ENCODE assay signal across 24 cellular contexts in genomic region chr2:195779491-195779890, GRCh38.
DNase-seq lines count a peak whose midpoint lies in the region; ATAC-seq, FAIRE-seq and TF ChIP-seq lines count a peak whose summit lies in the region.
"Had no signal": no experiment of that assay in that cellular context is flagged by ENCODE, and none has a peak within 500 bp of the region (broad histone marks: within the 10 kb centered on the region; RNA-seq: fewer than 3 reads in every experiment).

No MANE protein-coding gene starts in this region.

- no peaks in the 10 kb centered on the region for H4K20me1 ChIP-seq in MM.1S (ENCODE audit: insufficient read depth, low read length)

- H3K27me3 ChIP-seq in bronchial epithelial cell (ENCODE audit: control insufficient read depth, insufficient read depth, low read length) = no peaks in the 10 kb centered on the region
- no peaks in the 10 kb centered on the region for H3K27me3 ChIP-seq in MM.1S (replicated peaks; ENCODE audit: insufficient read depth, low read length)
- H3K27me3 ChIP-seq: adrenal gland, right atrium auricular region had no signal

- H3K4me2 ChIP-seq in MM.1S (ENCODE audit: low read depth, low read length) = no peak overlapping the region

- H3K9me2 ChIP-seq in MM.1S (replicated peaks; ENCODE audit: insufficient read depth, low read length) = no peaks in the 10 kb centered on the region

- FAIRE-seq in bronchial epithelial cell (lab: Jason Lieb, UNC) = no peak
- FAIRE-seq: GM12891, H1 had no signal

- H3K27ac ChIP-seq in MM.1S (ENCODE audit: low read length) = no peak overlapping the region
- H3K27ac ChIP-seq: adrenal gland, epithelial cell of prostate, right atrium auricular region had no signal

- no peak overlapping the region for H3K4me3 ChIP-seq in bronchial epithelial cell (ENCODE audit: low read depth, low read length)
- no peak overlapping the region for H3K4me3 ChIP-seq in MM.1S (ENCODE audit: low read length)
- H3K4me3 ChIP-seq: adrenal gland, right atrium auricular region had no signal

- 0 out of 3 replicates have a peak, but pooled peaks have one; percentile 7 for TF ChIP-seq CTCF in GM12872 (IDR thresholded peaks at IDR 0.05; ENCODE audit: insufficient read depth, low read depth, low read length)
- peak; percentile 5 for TF ChIP-seq CTCF in bronchial epithelial cell (IDR thresholded peaks at IDR 0.05; ENCODE audit: insufficient read depth, low read length, severe bottlenecking)
- no peak for TF ChIP-seq CTCF in MM.1S (IDR thresholded peaks at IDR 0.05; ENCODE audit: low read length)

- DNase-seq in A172 (ENCODE audit: low spot score) (peak; percentile 27), OCI-M1 (lab: John Stamatoyannopoulos, UW) (peak; percentile 48), bronchial epithelial cell (ENCODE audit: low read depth) (peak; percentile 39), MM.1S (no peak), RPMI8226 (no peak)
- DNase-seq: activated CD4-positive, alpha-beta T cell treated with anti-CD3 and anti-CD28 coated beads, Interleukin-2, amount 10 ng/mL, durations not matched to agents 7 days and 5 days; activated CD8-positive, alpha-beta memory T cell treated with anti-CD3 and anti-CD28 coated beads, Interleukin-2, amount 10 ng/mL, durations not matched to agents 7 days and 5 days; activated naive CD4-positive, alpha-beta T cell treated with anti-CD3 and anti-CD28 coated beads for 36 hours; activated T-cell treated with anti-CD3 and anti-CD28 coated beads, Interleukin-2, amount 50 U/mL, for 72 hours; adrenal gland; DND-41; foreskin fibroblast; left cardiac atrium; NCI-H1436; SHP77 treated with DMSO at 0.1 percent for 48 hours; stimulated activated CD4-positive, alpha-beta T cell treated with anti-CD3 and anti-CD28 coated beads, Interleukin-2, amount 100 ng/mL, for 24 hours; trophoblast cell had no signal

- no peak overlapping the region for H2AFZ ChIP-seq in MM.1S (ENCODE audit: low read length)

- no peaks in the 10 kb centered on the region for H3K36me3 ChIP-seq in bronchial epithelial cell (ENCODE audit: control insufficient read depth, insufficient read depth, low read length)
- no peaks in the 10 kb centered on the region for H3K36me3 ChIP-seq in MM.1S (replicated peaks; ENCODE audit: insufficient read depth, low read length)
- H3K36me3 ChIP-seq: adrenal gland, right atrium auricular region had no signal

- H3F3A ChIP-seq in MM.1S (ENCODE audit: insufficient read depth, low read length) = no peaks in the 10 kb centered on the region

- no peak for ATAC-seq in GM18502 (IDR thresholded peaks at IDR 0.05; ENCODE audit: poor library complexity, unreplicated experiment)
- ATAC-seq in GM21529 (IDR thresholded peaks at IDR 0.05; ENCODE audit: unreplicated experiment) = no peak
- ATAC-seq: activated CD8-positive, alpha-beta memory T cell treated with anti-CD3 and anti-CD28 coated beads, Interleukin-2, amount 10 ng/mL, durations not matched to agents 7 days and 5 days; activated T-cell treated with anti-CD3 and anti-CD28 coated beads, Interleukin-2, amount 50 U/mL, for 72 hours; left cardiac atrium had no signal

- H3K4me1 ChIP-seq in MM.1S (ENCODE audit: low read length) = no peaks in the 10 kb centered on the region
- H3K4me1 ChIP-seq: adrenal gland, right atrium auricular region had no signal

- no peak overlapping the region for H3K9ac ChIP-seq in MM.1S (ENCODE audit: low read length)

- H3K9me3 ChIP-seq in MM.1S (replicated peaks; ENCODE audit: insufficient read depth, low read length) = no peaks in the 10 kb centered on the region
- H3K9me3 ChIP-seq: adrenal gland, right atrium auricular region had no signal

- no peaks in the 10 kb centered on the region for H3K79me2 ChIP-seq in MM.1S (ENCODE audit: low read length)

Comparison
In these comparisons a context has a peak if more than half of its experiments do, and no peak if none do; other contexts are left out.
1. DNase-seq: peak in A172 (single experiment), OCI-M1 (single experiment) and bronchial epithelial cell (single experiment); none in MM.1S (single experiment) and RPMI8226 (single experiment).